Comparison of ENCODE assay signal across 2 cellular contexts in genomic region chr2:231160701-231161100, GRCh38.
TF ChIP-seq lines count a peak whose summit lies in the region.

No MANE protein-coding gene starts in this region.

TF ChIP-seq in SK-N-SH, 30 proteins besides CTCF, POLR2A, EP300 and RAD21 (continued from another document):
- TF ChIP-seq, protein P1, sequence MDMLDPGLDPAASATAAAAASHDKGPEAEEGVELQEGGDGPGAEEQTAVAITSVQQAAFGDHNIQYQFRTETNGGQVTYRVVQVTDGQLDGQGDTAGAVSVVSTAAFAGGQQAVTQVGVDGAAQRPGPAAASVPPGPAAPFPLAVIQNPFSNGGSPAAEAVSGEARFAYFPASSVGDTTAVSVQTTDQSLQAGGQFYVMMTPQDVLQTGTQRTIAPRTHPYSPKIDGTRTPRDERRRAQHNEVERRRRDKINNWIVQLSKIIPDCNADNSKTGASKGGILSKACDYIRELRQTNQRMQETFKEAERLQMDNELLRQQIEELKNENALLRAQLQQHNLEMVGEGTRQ (IDR thresholded peaks at IDR 0.05; ENCODE audit: borderline replicate concordance, low read depth, low read length) = no peak
- TF ChIP-seq, protein P2, sequence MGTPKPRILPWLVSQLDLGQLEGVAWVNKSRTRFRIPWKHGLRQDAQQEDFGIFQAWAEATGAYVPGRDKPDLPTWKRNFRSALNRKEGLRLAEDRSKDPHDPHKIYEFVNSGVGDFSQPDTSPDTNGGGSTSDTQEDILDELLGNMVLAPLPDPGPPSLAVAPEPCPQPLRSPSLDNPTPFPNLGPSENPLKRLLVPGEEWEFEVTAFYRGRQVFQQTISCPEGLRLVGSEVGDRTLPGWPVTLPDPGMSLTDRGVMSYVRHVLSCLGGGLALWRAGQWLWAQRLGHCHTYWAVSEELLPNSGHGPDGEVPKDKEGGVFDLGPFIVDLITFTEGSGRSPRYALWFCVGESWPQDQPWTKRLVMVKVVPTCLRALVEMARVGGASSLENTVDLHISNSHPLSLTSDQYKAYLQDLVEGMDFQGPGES (IDR thresholded peaks at IDR 0.05; ENCODE audit: low read depth, low read length) = no peak
- TF ChIP-seq TEAD4 (IDR thresholded peaks at IDR 0.05; ENCODE audit: borderline replicate concordance, insufficient read depth) (no peak), JUND (IDR thresholded peaks at IDR 0.05) (no peak), TAF1 (IDR thresholded peaks at IDR 0.05; ENCODE audit: borderline replicate concordance, low read depth, low read length) (no peak), MEF2A (IDR thresholded peaks at IDR 0.05; ENCODE audit: borderline replicate concordance, low read depth) (no peak), YY1 (IDR thresholded peaks at IDR 0.05; ENCODE audit: low read depth) (no peak), GABPA (IDR thresholded peaks at IDR 0.05; ENCODE audit: low read depth) (no peak), CHD2 (IDR thresholded peaks at IDR 0.05; ENCODE audit: low read length, partially characterized antibody) (no peak), SMC3 (IDR thresholded peaks at IDR 0.05; ENCODE audit: low read depth, low read length) (no peak), RCOR1 (IDR thresholded peaks at IDR 0.05; ENCODE audit: low read length) (no peak), FOXJ3 (CRISPR knock-in tag; IDR thresholded peaks at IDR 0.05) (no peak), POLR2AphosphoS5 (IDR thresholded peaks at IDR 0.05; ENCODE audit: low read depth, low read length) (no peak)

TF ChIP-seq in SK-N-SH treated with all-trans-retinoic acid at 6 μM for 48 hours, 23 proteins besides CTCF, POLR2A, EP300 and RAD21 (continued from another document):
- TF ChIP-seq PATZ1 (CRISPR knock-in tag; IDR thresholded peaks at IDR 0.05; ENCODE audit: borderline replicate concordance) (no peak), ZC3H10 (CRISPR knock-in tag; IDR thresholded peaks at IDR 0.05) (no peak), ZNF565 (CRISPR knock-in tag; conservative IDR thresholded peaks at IDR 0.05; ENCODE audit: low read depth) (no peak), SNAI2 (CRISPR knock-in tag; IDR thresholded peaks at IDR 0.05) (no peak), CREB5 (CRISPR knock-in tag; IDR thresholded peaks at IDR 0.05; ENCODE audit: low read depth) (no peak), RARB (CRISPR knock-in tag; IDR thresholded peaks at IDR 0.05) (no peak), PPARA (CRISPR knock-in tag; IDR thresholded peaks at IDR 0.05; ENCODE audit: borderline replicate concordance) (no peak)
